8 cellular contexts compared by ENCODE assay signal in the genomic region with DNA sequence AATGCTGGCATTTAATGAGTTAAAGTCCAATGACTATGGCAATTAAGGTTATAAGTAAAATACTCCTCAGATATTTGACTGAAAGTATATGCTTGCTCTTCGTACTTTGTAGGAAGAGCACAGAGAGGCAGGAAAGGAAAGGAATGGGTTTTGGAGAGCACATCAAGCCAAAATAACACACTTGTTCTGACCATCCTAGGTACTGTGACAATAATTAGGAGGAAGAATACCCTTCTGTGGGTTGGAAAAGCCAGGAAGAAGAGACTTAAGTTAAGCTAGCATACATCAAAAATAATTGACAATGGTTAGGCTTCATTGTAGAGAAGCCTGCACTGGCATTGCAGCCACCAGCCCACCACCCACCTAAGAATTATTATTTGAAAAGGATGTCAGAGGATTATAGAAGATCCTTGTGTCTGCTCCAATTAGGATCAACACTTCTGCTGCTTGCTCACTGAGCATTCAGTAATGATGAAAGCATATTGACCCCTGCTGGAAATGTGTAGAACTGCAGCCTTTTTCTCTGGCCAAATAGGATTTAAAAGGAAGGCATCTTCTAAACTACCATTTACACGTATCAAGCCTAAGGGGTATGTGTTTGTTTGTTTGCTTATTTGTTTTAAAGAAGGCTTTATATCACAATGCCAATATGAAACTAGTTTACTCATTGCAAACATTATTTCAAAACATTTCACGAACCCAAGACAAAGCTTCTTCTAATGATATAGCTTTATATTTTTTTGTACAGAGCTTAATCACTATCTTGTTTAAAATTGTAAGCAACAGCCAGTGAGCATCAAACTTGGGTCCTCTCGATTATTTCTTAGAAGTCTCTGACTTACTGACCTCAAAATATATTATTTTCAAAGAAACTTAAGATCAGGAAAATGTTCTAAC.
DNase-seq lines count a peak whose midpoint lies in the region; ATAC-seq and TF ChIP-seq lines count a peak whose summit lies in the region.

No MANE protein-coding gene starts in this region.

- no peaks in the 10 kb centered on the region for H4K20me1 ChIP-seq in smooth muscle cell (ENCODE audit: low read depth)

- H3K9ac ChIP-seq in smooth muscle cell (ENCODE audit: low read depth): no peak overlapping the region

- H3K36me3 ChIP-seq in RWPE2 (ENCODE audit: low read depth) (no peaks in the 10 kb centered on the region), smooth muscle cell (ENCODE audit: low read depth) (no peaks in the 10 kb centered on the region)

- no peaks in the 10 kb centered on the region for H3K4me1 Mint-ChIP-seq in HFFc6 (ENCODE audit: low read depth)

- ATAC-seq in RWPE2 (ENCODE audit: low read depth): peak; percentile 49; the same call in 2 of the 3 replicates

- H3K9me3 ChIP-seq in RWPE2 (ENCODE audit: severe bottlenecking) (no peaks in the 10 kb centered on the region), smooth muscle cell (replicated peaks; ENCODE audit: low read depth) (no peaks in the 10 kb centered on the region)

- TF ChIP-seq CTCF in HFFc6 (IDR thresholded peaks at IDR 0.05) (peak; percentile 87), RWPE2 (IDR thresholded peaks at IDR 0.05; ENCODE audit: poor library complexity, severe bottlenecking) (peak; percentile 90), smooth muscle cell (IDR thresholded peaks at IDR 0.05; ENCODE audit: borderline replicate concordance, insufficient read depth, poor library complexity, severe bottlenecking) (peak; percentile 96)

- H3K4me2 ChIP-seq in smooth muscle cell: no peak overlapping the region

- 32% methylated on average over 4 of the region's 4 CpGs for WGBS in smooth muscle cell (ENCODE audit: low lambda C conversion rate)

- H3K36me3 Mint-ChIP-seq in HFFc6 (ENCODE audit: low read depth): no peaks in the 10 kb centered on the region

- H3K27me3 Mint-ChIP-seq in HFFc6 (ENCODE audit: insufficient read depth): no peaks in the 10 kb centered on the region

- no peak overlapping the region for H3K27ac Mint-ChIP-seq in HFFc6

- H3K4me3 ChIP-seq in RWPE2 (ENCODE audit: severe bottlenecking): no peak overlapping the region
- no peak overlapping the region for H3K4me3 ChIP-seq in smooth muscle cell

- DNase-seq in DMS79 treated with DMSO at 0.1 percent for 48 hours (lab: John Stamatoyannopoulos, UW): peak; percentile 0
- DNase-seq in DMS79 (lab: John Stamatoyannopoulos, UW): no peak
- peak; percentile 64 for DNase-seq in HFFc6
- peak; percentile 73 for DNase-seq in MV-4-11 (lab: John Stamatoyannopoulos, UW)
- no peak for DNase-seq in RWPE2 (ENCODE audit: low spot score)
- peak; percentile 85 for DNase-seq in astrocyte of the hippocampus (ENCODE audit: low read depth, low spot score)
- peak; percentile 25 for DNase-seq in iPS DF 19.7 (ENCODE audit: low read depth, low spot score)
- peak; percentile 2 for DNase-seq in smooth muscle cell (lab: John Stamatoyannopoulos, UW; ENCODE audit: unreplicated experiment)

- H3F3A ChIP-seq in smooth muscle cell (ENCODE audit: low read depth): no peaks in the 10 kb centered on the region

- H2AFZ ChIP-seq in smooth muscle cell (ENCODE audit: low read depth): no peak overlapping the region

- no peak overlapping the region for H3K4me3 Mint-ChIP-seq in HFFc6

- H3K27ac ChIP-seq in RWPE2 (ENCODE audit: poor library complexity, severe bottlenecking) (no peak overlapping the region), smooth muscle cell (ENCODE audit: low read depth) (no peak overlapping the region)

- H3K27me3 ChIP-seq in RWPE2 (ENCODE audit: insufficient read depth, poor library complexity, severe bottlenecking): no peaks in the 10 kb centered on the region
- H3K27me3 ChIP-seq in smooth muscle cell (ENCODE audit: low read depth): no peaks in the 10 kb centered on the region

- H3K4me1 ChIP-seq in RWPE2 (ENCODE audit: insufficient read depth, poor library complexity, severe bottlenecking) (no peaks in the 10 kb centered on the region), smooth muscle cell (ENCODE audit: low read depth) (peaks cover 5% of the 10 kb centered on the region)

- H3K9me3 Mint-ChIP-seq in HFFc6: no peaks in the 10 kb centered on the region

- no peaks in the 10 kb centered on the region for H3K79me2 ChIP-seq in smooth muscle cell (ENCODE audit: low read depth)

Comparison
In these comparisons a context has a peak if more than half of its experiments do, and no peak if none do; other contexts are left out.
1. DNase-seq: peak in DMS79 treated with DMSO at 0.1 percent for 48 hours (single experiment), HFFc6 (single experiment), MV-4-11 (single experiment), astrocyte of the hippocampus (single experiment), iPS DF 19.7 (single experiment) and smooth muscle cell (single experiment); none in DMS79 (single experiment) and RWPE2 (single experiment).
2. Peak in every context shown above with its lines, with median percentiles within 50 percentile points of each other: CTCF ChIP-seq.